Comparison of ENCODE assay signal across 22 cellular contexts in the genomic region with DNA sequence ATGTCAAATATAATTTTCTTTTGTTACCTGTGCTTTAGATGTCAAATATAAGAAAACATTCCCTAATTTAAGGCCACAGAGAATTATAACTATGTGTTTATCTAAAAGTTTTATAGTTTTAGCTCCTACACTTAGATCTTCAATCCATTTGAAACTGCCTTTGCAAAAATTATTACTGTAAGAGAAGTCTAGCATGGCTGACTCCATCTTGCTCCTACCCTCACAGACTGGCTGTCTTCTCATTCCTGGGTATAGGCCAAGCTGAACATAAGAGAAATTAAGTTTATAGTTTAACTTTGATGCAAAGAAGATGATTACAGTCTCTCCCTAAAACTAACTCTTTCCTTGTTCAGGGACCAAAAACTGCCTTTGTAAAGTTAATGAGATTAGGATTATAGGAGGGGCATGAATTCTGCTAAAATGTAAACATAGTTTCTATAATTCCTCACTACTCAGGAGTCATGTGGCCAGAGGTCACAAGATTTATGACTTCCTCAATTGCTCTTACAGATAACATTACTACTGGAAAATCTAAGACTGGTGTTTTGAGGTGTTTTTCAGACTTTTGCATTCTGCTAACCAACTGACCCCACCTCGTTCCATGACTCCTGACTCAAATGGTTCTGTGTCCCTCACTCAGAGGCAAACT.
"Had no signal": no experiment of that assay in that cellular context is flagged by ENCODE, and none has a peak within 500 bp of the region (broad histone marks: within the 10 kb centered on the region; RNA-seq: fewer than 3 reads in every experiment).

No MANE protein-coding gene starts in this region.

- H3K36me3 Mint-ChIP-seq: activated CD4-positive, alpha-beta memory T cell treated with anti-CD3 and anti-CD28 coated beads for 36 hours; activated naive CD4-positive, alpha-beta T cell treated with anti-CD3 and anti-CD28 coated beads, Interleukin-2, amount 10 ng/mL, durations not matched to agents 7 days and 5 days had no signal

- H3K9me3 ChIP-seq: pancreas, psoas muscle, tibial artery had no signal

- H3K27ac Mint-ChIP-seq: activated CD4-positive, alpha-beta memory T cell treated with anti-CD3 and anti-CD28 coated beads for 36 hours; activated naive CD4-positive, alpha-beta T cell treated with anti-CD3 and anti-CD28 coated beads, Interleukin-2, amount 10 ng/mL, durations not matched to agents 7 days and 5 days; activated T-cell treated with anti-CD3 and anti-CD28 coated beads, Interleukin-2, amount 50 U/mL, for 72 hours; nephron; stimulated activated naive CD8-positive, alpha-beta T cell treated with anti-CD3 and anti-CD28 coated beads, Interleukin-15, amount 100 ng/mL, for 72 hours had no signal

- ATAC-seq: activated T-cell treated with anti-CD3 and anti-CD28 coated beads, Interleukin-2, amount 50 U/mL, for 72 hours; heart right ventricle; left ventricle myocardium superior; pancreas; psoas muscle; right cardiac atrium; stimulated activated naive CD8-positive, alpha-beta T cell treated with anti-CD3 and anti-CD28 coated beads, Interleukin-15, amount 100 ng/mL, for 72 hours had no signal

- H3K4me3 ChIP-seq: heart right ventricle, pancreas, psoas muscle, tibial artery had no signal

- DNase-seq: activated CD4-positive, alpha-beta memory T cell treated with anti-CD3 and anti-CD28 coated beads for 36 hours; activated CD4-positive, alpha-beta T cell treated with anti-CD3 and anti-CD28 coated beads for 48 hours; activated effector memory CD4-positive, alpha-beta T cell treated with Interleukin-2 at 50 U/mL for 16 hours; activated naive CD4-positive, alpha-beta T cell treated with anti-CD3 and anti-CD28 coated beads, Interleukin-2, amount 10 ng/mL, durations not matched to agents 7 days and 5 days; activated T-cell treated with anti-CD3 and anti-CD28 coated beads, Interleukin-2, amount 50 U/mL, for 72 hours; cerebellar nuclear complex; cortex of kidney; effector CD4-positive, alpha-beta T cell; erythroblast; foreskin fibroblast; heart right ventricle; left ventricle myocardium superior; mammary epithelial cell; midbrain; pancreas; psoas muscle; right cardiac atrium; stimulated activated CD4-positive, alpha-beta T cell treated with anti-CD3 and anti-CD28 coated beads, Interleukin-1b, Interleukin-23, amount 100 ng/mL, for 48 hours; stimulated activated naive CD8-positive, alpha-beta T cell treated with anti-CD3 and anti-CD28 coated beads, Interleukin-15, amount 100 ng/mL, for 72 hours; T-helper 9 cell; tibial artery had no signal

- H3K36me3 ChIP-seq: heart right ventricle, pancreas, tibial artery had no signal

- H3K4me3 Mint-ChIP-seq: activated CD4-positive, alpha-beta memory T cell treated with anti-CD3 and anti-CD28 coated beads for 36 hours; activated naive CD4-positive, alpha-beta T cell treated with anti-CD3 and anti-CD28 coated beads, Interleukin-2, amount 10 ng/mL, durations not matched to agents 7 days and 5 days; activated T-cell treated with anti-CD3 and anti-CD28 coated beads, Interleukin-2, amount 50 U/mL, for 72 hours; nephron; stimulated activated naive CD8-positive, alpha-beta T cell treated with anti-CD3 and anti-CD28 coated beads, Interleukin-15, amount 100 ng/mL, for 72 hours had no signal

- FAIRE-seq: pancreas had no signal

- H3K27me3 Mint-ChIP-seq: activated CD4-positive, alpha-beta memory T cell treated with anti-CD3 and anti-CD28 coated beads for 36 hours; activated naive CD4-positive, alpha-beta T cell treated with anti-CD3 and anti-CD28 coated beads, Interleukin-2, amount 10 ng/mL, durations not matched to agents 7 days and 5 days; stimulated activated naive CD8-positive, alpha-beta T cell treated with anti-CD3 and anti-CD28 coated beads, Interleukin-15, amount 100 ng/mL, for 72 hours had no signal

- H3K27me3 ChIP-seq: heart right ventricle, pancreas, tibial artery had no signal

- H3K4me1 ChIP-seq: heart right ventricle, psoas muscle, tibial artery had no signal

- H3K4me1 Mint-ChIP-seq: activated naive CD4-positive, alpha-beta T cell treated with anti-CD3 and anti-CD28 coated beads, Interleukin-2, amount 10 ng/mL, durations not matched to agents 7 days and 5 days; nephron; stimulated activated naive CD8-positive, alpha-beta T cell treated with anti-CD3 and anti-CD28 coated beads, Interleukin-15, amount 100 ng/mL, for 72 hours had no signal

- H3K27ac ChIP-seq: heart right ventricle, pancreas, psoas muscle, tibial artery had no signal
